In genomic region chr14:61466905-61467280, GRCh38 we compare ENCODE assay signal across 1 cellular context.
TF ChIP-seq lines count a peak whose summit lies in the region.

No MANE protein-coding gene starts in this region.

TF ChIP-seq in H1, 55 proteins besides CTCF, POLR2A, EP300 and RAD21:
- TF ChIP-seq SAP30 (IDR thresholded peaks at IDR 0.05; ENCODE audit: insufficient read depth, insufficient replicate concordance, low read length) (no peak), BRCA1 (IDR thresholded peaks at IDR 0.05; ENCODE audit: low read depth, low read length) (no peak), CTBP2 (IDR thresholded peaks at IDR 0.05; ENCODE audit: borderline replicate concordance, insufficient read depth, insufficient read length, low read length) (no peak), EZH2 (IDR thresholded peaks at IDR 0.05; ENCODE audit: low read depth, low read length, severe bottlenecking) (no peak), KDM1A (IDR thresholded peaks at IDR 0.05; ENCODE audit: borderline replicate concordance, low read length) (no peak), SIRT6 (IDR thresholded peaks at IDR 0.05; ENCODE audit: low read length) (no peak), GABPA (IDR thresholded peaks at IDR 0.05; ENCODE audit: borderline replicate concordance, insufficient read depth, low read length) (no peak), TCF12 (IDR thresholded peaks at IDR 0.05; ENCODE audit: low read depth, low read length) (no peak), TAF1 (IDR thresholded peaks at IDR 0.05; ENCODE audit: low read depth, low read length) (no peak)
